ENCODE assay signal across 1 cellular context in the genomic region with DNA sequence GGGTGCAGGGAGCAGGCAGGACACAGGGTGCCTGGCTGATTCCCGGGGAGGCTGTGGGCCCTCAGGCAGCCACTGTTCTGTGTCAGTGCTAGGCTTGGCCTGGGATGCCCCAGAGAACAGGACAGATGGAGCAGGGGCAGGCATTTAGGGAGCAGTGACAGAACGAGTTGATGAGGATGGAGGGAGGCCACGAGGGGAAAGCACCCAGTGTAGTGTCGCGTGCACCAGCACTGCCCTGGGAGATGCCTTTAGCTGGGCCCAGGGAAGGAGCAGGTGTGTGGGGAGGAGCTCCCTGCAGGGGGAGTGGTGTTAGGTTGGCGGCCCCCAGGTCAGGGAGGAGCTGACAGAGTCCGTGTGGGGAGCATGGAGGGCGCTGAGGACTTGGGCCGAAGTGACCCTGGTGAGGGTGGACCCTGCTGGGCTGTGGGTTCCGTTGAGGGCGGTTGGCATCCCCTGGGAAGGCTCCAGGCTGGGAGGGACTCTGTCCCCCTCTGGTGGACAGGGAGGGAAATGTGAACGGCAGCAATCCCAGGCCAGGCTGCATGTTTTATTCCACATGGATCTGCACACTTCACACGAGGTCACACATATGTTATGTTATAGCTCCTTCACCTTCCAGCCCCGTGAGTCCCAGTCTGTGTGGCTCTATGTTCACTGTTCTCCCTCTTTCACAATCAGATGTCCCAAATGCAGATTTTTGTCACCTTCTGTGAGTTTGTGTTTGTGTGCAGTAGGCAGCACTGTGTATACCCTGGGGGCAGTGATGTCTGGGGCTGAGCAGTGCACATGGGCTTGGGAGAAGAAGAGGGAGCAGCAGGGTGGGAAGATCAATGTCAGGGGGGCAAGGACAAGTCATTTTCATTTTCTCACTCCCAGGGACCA.
TF ChIP-seq lines count a peak whose summit lies in the region.

No MANE protein-coding gene starts in this region.

TF ChIP-seq in HepG2, 621 proteins besides CTCF, POLR2A, EP300 and RAD21:
- TF ChIP-seq, protein P1, sequence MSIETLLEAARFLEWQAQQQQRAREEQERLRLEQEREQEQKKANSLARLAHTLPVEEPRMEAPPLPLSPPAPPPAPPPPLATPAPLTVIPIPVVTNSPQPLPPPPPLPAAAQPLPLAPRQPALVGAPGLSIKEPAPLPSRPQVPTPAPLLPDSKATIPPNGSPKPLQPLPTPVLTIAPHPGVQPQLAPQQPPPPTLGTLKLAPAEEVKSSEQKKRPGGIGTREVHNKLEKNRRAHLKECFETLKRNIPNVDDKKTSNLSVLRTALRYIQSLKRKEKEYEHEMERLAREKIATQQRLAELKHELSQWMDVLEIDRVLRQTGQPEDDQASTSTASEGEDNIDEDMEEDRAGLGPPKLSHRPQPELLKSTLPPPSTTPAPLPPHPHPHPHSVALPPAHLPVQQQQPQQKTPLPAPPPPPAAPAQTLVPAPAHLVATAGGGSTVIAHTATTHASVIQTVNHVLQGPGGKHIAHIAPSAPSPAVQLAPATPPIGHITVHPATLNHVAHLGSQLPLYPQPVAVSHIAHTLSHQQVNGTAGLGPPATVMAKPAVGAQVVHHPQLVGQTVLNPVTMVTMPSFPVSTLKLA (IDR thresholded peaks at IDR 0.05) = peak; percentile 81
- TF ChIP-seq STAG1 (CRISPR knock-in tag; IDR thresholded peaks at IDR 0.05) = peak; percentile 46
- TF ChIP-seq, protein P2, sequence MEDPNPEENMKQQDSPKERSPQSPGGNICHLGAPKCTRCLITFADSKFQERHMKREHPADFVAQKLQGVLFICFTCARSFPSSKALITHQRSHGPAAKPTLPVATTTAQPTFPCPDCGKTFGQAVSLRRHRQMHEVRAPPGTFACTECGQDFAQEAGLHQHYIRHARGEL (CRISPR knock-in tag; IDR thresholded peaks at IDR 0.05) = peak; percentile 58; the same call in 1 of the 2 replicates
